14 cellular contexts compared by ENCODE assay signal in genomic region chr2:128625966-128626757, GRCh38.
DNase-seq lines count a peak whose midpoint lies in the region; ATAC-seq and TF ChIP-seq lines count a peak whose summit lies in the region.
"Had no signal": no experiment of that assay in that cellular context is flagged by ENCODE, and none has a peak within 500 bp of the region (broad histone marks: within the 10 kb centered on the region; RNA-seq: fewer than 3 reads in every experiment).

No MANE protein-coding gene starts in this region.

- peaks cover 2% of the 10 kb centered on the region for H3K27me3 Mint-ChIP-seq in osteocyte (ENCODE audit: unreplicated experiment)
- H3K27me3 Mint-ChIP-seq in natural killer cell treated with Interleukin-12 subunit alpha and Interleukin-12 subunit beta and Interleukin-15 and Interleukin-18, amount 100 ng/mL, for 72 hours: peaks cover 0 to 4% of the 10 kb centered on the region in 2 donors
- H3K27me3 Mint-ChIP-seq in stimulated activated memory B cell treated with anti-CD40 and anti-IgM and Interleukin-4, amounts not matched to agents 10 μg/mL and 1 μg/mL and 100 μg/mL, for 72 hours: no peaks in the 10 kb centered on the region

- no peak for TF ChIP-seq CTCF in osteocyte (IDR thresholded peaks at IDR 0.05)

- H3K36me3 Mint-ChIP-seq in osteocyte (ENCODE audit: unreplicated experiment): no peaks in the 10 kb centered on the region
- H3K36me3 Mint-ChIP-seq in natural killer cell treated with Interleukin-12 subunit alpha and Interleukin-12 subunit beta and Interleukin-15 and Interleukin-18, amount 100 ng/mL, for 72 hours: no peaks in the 10 kb centered on the region
- H3K36me3 Mint-ChIP-seq in stimulated activated memory B cell treated with anti-CD40 and anti-IgM and Interleukin-4, amounts not matched to agents 10 μg/mL and 1 μg/mL and 100 μg/mL, for 72 hours: no peaks in the 10 kb centered on the region

- H3K9me3 Mint-ChIP-seq in osteocyte (ENCODE audit: unreplicated experiment): no peaks in the 10 kb centered on the region
- H3K9me3 Mint-ChIP-seq in natural killer cell treated with Interleukin-12 subunit alpha and Interleukin-12 subunit beta and Interleukin-15 and Interleukin-18, amount 100 ng/mL, for 72 hours: no peaks in the 10 kb centered on the region
- H3K9me3 Mint-ChIP-seq in stimulated activated memory B cell treated with anti-CD40 and anti-IgM and Interleukin-4, amounts not matched to agents 10 μg/mL and 1 μg/mL and 100 μg/mL, for 72 hours: no peaks in the 10 kb centered on the region

- no peak overlapping the region for H3K4me3 Mint-ChIP-seq in osteocyte (ENCODE audit: unreplicated experiment)
- no peak overlapping the region for H3K4me3 Mint-ChIP-seq in natural killer cell treated with Interleukin-12 subunit alpha and Interleukin-12 subunit beta and Interleukin-15 and Interleukin-18, amount 100 ng/mL, for 72 hours
- no peak overlapping the region for H3K4me3 Mint-ChIP-seq in stimulated activated memory B cell treated with anti-CD40 and anti-IgM and Interleukin-4, amounts not matched to agents 10 μg/mL and 1 μg/mL and 100 μg/mL, for 72 hours

- in situ Hi-C loops in G401 (cut with HindIII; ENCODE audit: low sequenced_read_pairs): no loop called here

- DNase-seq in left ventricle myocardium superior (peak; percentile 6), left cardiac atrium (no peak), left kidney (ENCODE audit: low read depth, low spot score) (peak; percentile 45), osteocyte (ENCODE audit: extremely low spot score, unreplicated experiment) (no peak), G401 (ENCODE audit: low spot score) (no peak), mucosa of gallbladder (ENCODE audit: low spot score) (no peak)
- no peak for DNase-seq in natural killer cell treated with Interleukin-12 subunit alpha and Interleukin-12 subunit beta and Interleukin-15 and Interleukin-18, amount 100 ng/mL, for 72 hours (ENCODE audit: low spot score)
- DNase-seq: COR-L47, KBM-7, MV-4-11, NCI-H1417 treated with DMSO at 0.1 percent for 48 hours, NCI-H2029, NCI-H510A treated with DMSO at 0.1 percent for 48 hours had no signal

- peaks cover 34% of the 10 kb centered on the region for H3K4me1 Mint-ChIP-seq in osteocyte (ENCODE audit: unreplicated experiment)
- H3K4me1 Mint-ChIP-seq in natural killer cell treated with Interleukin-12 subunit alpha and Interleukin-12 subunit beta and Interleukin-15 and Interleukin-18, amount 100 ng/mL, for 72 hours (ENCODE audit: low read depth in 2 of 2): peaks cover 6 to 10% of the 10 kb centered on the region in 2 donors
- peaks cover 6% of the 10 kb centered on the region for H3K4me1 Mint-ChIP-seq in stimulated activated memory B cell treated with anti-CD40 and anti-IgM and Interleukin-4, amounts not matched to agents 10 μg/mL and 1 μg/mL and 100 μg/mL, for 72 hours

- ATAC-seq in left ventricle myocardium superior: no peak
- no peak for ATAC-seq in left cardiac atrium
- ATAC-seq in natural killer cell treated with Interleukin-12 subunit alpha and Interleukin-12 subunit beta and Interleukin-15 and Interleukin-18, amount 100 ng/mL, for 72 hours: no peak
- ATAC-seq in stimulated activated memory B cell treated with anti-CD40 and anti-IgM and Interleukin-4, amounts not matched to agents 10 μg/mL and 1 μg/mL and 100 μg/mL, for 72 hours: no peak

- H3K27ac Mint-ChIP-seq in osteocyte (ENCODE audit: unreplicated experiment): peak overlapping the region; percentile 56
- no peak overlapping the region for H3K27ac Mint-ChIP-seq in natural killer cell treated with Interleukin-12 subunit alpha and Interleukin-12 subunit beta and Interleukin-15 and Interleukin-18, amount 100 ng/mL, for 72 hours
- H3K27ac Mint-ChIP-seq in stimulated activated memory B cell treated with anti-CD40 and anti-IgM and Interleukin-4, amounts not matched to agents 10 μg/mL and 1 μg/mL and 100 μg/mL, for 72 hours: no peak overlapping the region

- intact Hi-C loops in left ventricle myocardium superior (cut with micrococcal nuclease): no loop called here
- intact Hi-C loops in left cardiac atrium (cut with DNase I): no loop called here

Comparison
In these comparisons a context has a peak if more than half of its experiments do, and no peak if none do; other contexts are left out.
1. DNase-seq: peak in left ventricle myocardium superior (single experiment) and left kidney (single experiment); none in left cardiac atrium (single experiment), osteocyte (single experiment), G401 (single experiment), natural killer cell treated with Interleukin-12 subunit alpha and Interleukin-12 subunit beta and Interleukin-15 and Interleukin-18, amount 100 ng/mL, for 72 hours (single experiment) and mucosa of gallbladder (single experiment).